Comparison of ENCODE assay signal across 8 cellular contexts in genomic region chr11:64803163-64803845, GRCh38.
DNase-seq lines count a peak whose midpoint lies in the region; ATAC-seq lines count a peak whose summit lies in the region.

Gene MAP4K2, minus strand, starts transcription at chr11:64803214. Its CDS starts 65 bp downstream, at chr11:64803149.

- H3K27ac ChIP-seq in cingulate gyrus (ENCODE audit: low read depth, low read length), result peak within 1 kb of the TSS; percentile 94
- peak within 1 kb of the TSS; percentile 92 for H3K27ac ChIP-seq in layer of hippocampus (ENCODE audit: low read depth, low read length)

- DNase-seq in NCI-H524 (lab: John Stamatoyannopoulos, UW) (peak; percentile 39 to 77), NCI-H524 treated with DMSO at 0.1 percent for 48 hours (lab: John Stamatoyannopoulos, UW) (no peak), NCI-H345 treated with DMSO at 0.1 percent for 48 hours (lab: John Stamatoyannopoulos, UW; ENCODE audit: unreplicated experiment) (peak; percentile 76)
- DNase-seq in activated CD4-positive, alpha-beta T cell treated with anti-CD3 and anti-CD28 coated beads for 4 hours, result peak; percentile 80 to 86
- peak; percentile 73 to 83 for DNase-seq in stimulated activated CD4-positive, alpha-beta T cell treated with anti-CD3 and anti-CD28 coated beads, Interleukin-1b, Interleukin-23, amount 100 ng/mL, for 1 hour (ENCODE audit: low read depth in 2 of 2)

- no peaks in the 10 kb centered on the region for H3K27me3 ChIP-seq in layer of hippocampus (ENCODE audit: control insufficient read depth, insufficient read depth, low read length)

- ATAC-seq in HG03108 (IDR thresholded peaks at IDR 0.05; ENCODE audit: unreplicated experiment), result peak; percentile 54
